1 cellular context compared by ENCODE assay signal in the genomic region with DNA sequence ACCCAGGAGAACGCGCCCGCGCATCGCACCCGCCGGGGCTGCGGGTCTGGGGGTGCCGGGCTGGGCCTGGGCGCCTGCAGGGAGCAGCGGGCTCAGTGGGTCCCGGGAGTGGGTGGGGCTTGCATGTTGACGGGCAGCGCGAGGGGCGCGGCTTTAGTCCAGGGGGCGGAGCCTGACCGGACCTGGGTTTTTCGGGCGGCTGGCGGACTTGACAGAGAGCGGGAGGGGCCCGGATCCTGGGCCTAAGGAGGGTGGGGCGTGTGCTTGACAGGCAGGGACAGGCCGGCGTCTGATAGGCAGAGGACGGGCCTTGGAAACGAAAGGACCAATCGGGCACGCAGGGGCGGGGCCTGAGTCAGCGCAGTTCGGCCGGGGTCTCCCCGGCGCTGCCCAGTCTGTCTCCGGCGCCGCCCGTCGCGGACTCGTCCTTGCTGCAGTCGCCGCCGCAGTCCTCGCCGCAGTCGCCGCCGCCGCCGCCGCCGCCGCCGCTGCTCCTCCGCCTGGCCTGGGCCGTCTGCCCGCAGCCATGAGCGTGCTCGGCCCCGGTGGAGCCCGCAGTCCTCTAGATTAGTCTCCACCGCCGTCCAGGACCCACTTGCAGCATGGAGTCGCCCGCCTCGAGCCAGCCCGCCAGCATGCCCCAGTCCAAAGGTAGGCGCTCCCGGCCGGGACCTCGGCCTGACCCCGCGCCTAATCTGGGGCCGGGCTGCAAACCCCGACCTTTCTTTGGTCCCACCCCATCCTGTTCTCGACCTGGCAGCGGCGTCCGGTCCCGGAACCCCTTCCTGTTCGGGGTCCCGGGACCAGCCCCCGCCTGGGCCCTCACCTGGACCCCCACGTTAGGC.
TF ChIP-seq lines count a peak whose summit lies in the region.

A gene (plus strand): TSS at position 393 of the 845 bp plus-strand sequence. CDS start 210 bp downstream, at position 603.

TF ChIP-seq in HepG2, 621 proteins besides CTCF, POLR2A, EP300 and RAD21 (continued from another document and continues in another):
- TF ChIP-seq GZF1 (CRISPR knock-in tag; IDR thresholded peaks at IDR 0.05) (no peak), ZNF235 (CRISPR knock-in tag; IDR thresholded peaks at IDR 0.05; ENCODE audit: borderline replicate concordance) (peak; percentile 60; the same call in 1 of the 2 replicates), POLR2AphosphoS2 (IDR thresholded peaks at IDR 0.05; ENCODE audit: low read depth, low read length) (no peak), REXO4 (CRISPR knock-in tag; IDR thresholded peaks at IDR 0.05; ENCODE audit: borderline replicate concordance) (no peak), ZSCAN12 (CRISPR knock-in tag; IDR thresholded peaks at IDR 0.05) (no peak), ZFAT (CRISPR knock-in tag; conservative IDR thresholded peaks at IDR 0.05) (no peak), CBX5 (CRISPR knock-in tag; IDR thresholded peaks at IDR 0.05; ENCODE audit: borderline replicate concordance) (no peak), ZNF383 (CRISPR knock-in tag; IDR thresholded peaks at IDR 0.05; ENCODE audit: borderline replicate concordance) (no peak), ZNF564 (CRISPR knock-in tag; IDR thresholded peaks at IDR 0.05) (no peak; the same call in 1 of the 2 replicates), ATF7 (IDR thresholded peaks at IDR 0.05) (no peak), ATF7 (CRISPR knock-in tag; IDR thresholded peaks at IDR 0.05) (no peak), SNAI1 (CRISPR knock-in tag; IDR thresholded peaks at IDR 0.05; ENCODE audit: borderline replicate concordance) (no peak), ZNF251 (CRISPR knock-in tag; IDR thresholded peaks at IDR 0.05) (no peak), KDM2A (CRISPR knock-in tag; IDR thresholded peaks at IDR 0.05; ENCODE audit: borderline replicate concordance, low read depth) (peak; percentile 12; the same call in 1 of the 2 replicates), ZNF7 (CRISPR knock-in tag; IDR thresholded peaks at IDR 0.05) (no peak), HCFC1 (IDR thresholded peaks at IDR 0.05; ENCODE audit: low read depth, low read length) (no peak), ZNF484 (CRISPR knock-in tag; IDR thresholded peaks at IDR 0.05; ENCODE audit: borderline replicate concordance, low read depth) (no peak), ATRX (CRISPR knock-in tag; IDR thresholded peaks at IDR 0.05; ENCODE audit: borderline replicate concordance) (no peak), ZNF550 (CRISPR knock-in tag; IDR thresholded peaks at IDR 0.05; ENCODE audit: borderline replicate concordance) (no peak), SIN3B (IDR thresholded peaks at IDR 0.05; ENCODE audit: low read length) (no peak), ZNF44 (CRISPR knock-in tag; IDR thresholded peaks at IDR 0.05) (no peak), SAFB2 (CRISPR knock-in tag; IDR thresholded peaks at IDR 0.05; ENCODE audit: borderline replicate concordance, low read depth) (peak; percentile 86), RBFOX2 (IDR thresholded peaks at IDR 0.05; ENCODE audit: low read depth, low read length) (peak; percentile 96), ZNF468 (CRISPR knock-in tag; IDR thresholded peaks at IDR 0.05) (no peak), SYNCRIP (IDR thresholded peaks at IDR 0.05; ENCODE audit: insufficient read depth, low read depth, low read length) (no peak), FOSL1 (CRISPR knock-in tag; IDR thresholded peaks at IDR 0.05; ENCODE audit: borderline replicate concordance) (no peak), ZNF816 (CRISPR knock-in tag; IDR thresholded peaks at IDR 0.05; ENCODE audit: borderline replicate concordance) (no peak), HNRNPL (IDR thresholded peaks at IDR 0.05; ENCODE audit: low read depth, low read length) (no peak), EHMT2 (IDR thresholded peaks at IDR 0.05; ENCODE audit: borderline replicate concordance, low read depth, low read length) (no peak), MED13 (CRISPR knock-in tag; IDR thresholded peaks at IDR 0.05) (no peak), HNRNPK (IDR thresholded peaks at IDR 0.05; ENCODE audit: low read depth, low read length, poor library complexity, severe bottlenecking) (no peak), PITX1 (CRISPR knock-in tag; IDR thresholded peaks at IDR 0.05) (no peak; the same call in 1 of the 2 replicates), ZNF879 (CRISPR knock-in tag; IDR thresholded peaks at IDR 0.05) (0 out of 2 replicates have a peak, but pooled peaks have one; percentile 52), ZNF343 (CRISPR knock-in tag; IDR thresholded peaks at IDR 0.05) (no peak), ATM (IDR thresholded peaks at IDR 0.05; ENCODE audit: borderline replicate concordance) (no peak), ZNF672 (CRISPR knock-in tag; IDR thresholded peaks at IDR 0.05) (no peak), ARNT (IDR thresholded peaks at IDR 0.05) (no peak), RBAK (CRISPR knock-in tag; IDR thresholded peaks at IDR 0.05) (no peak)
- TF ChIP-seq, protein P1, sequence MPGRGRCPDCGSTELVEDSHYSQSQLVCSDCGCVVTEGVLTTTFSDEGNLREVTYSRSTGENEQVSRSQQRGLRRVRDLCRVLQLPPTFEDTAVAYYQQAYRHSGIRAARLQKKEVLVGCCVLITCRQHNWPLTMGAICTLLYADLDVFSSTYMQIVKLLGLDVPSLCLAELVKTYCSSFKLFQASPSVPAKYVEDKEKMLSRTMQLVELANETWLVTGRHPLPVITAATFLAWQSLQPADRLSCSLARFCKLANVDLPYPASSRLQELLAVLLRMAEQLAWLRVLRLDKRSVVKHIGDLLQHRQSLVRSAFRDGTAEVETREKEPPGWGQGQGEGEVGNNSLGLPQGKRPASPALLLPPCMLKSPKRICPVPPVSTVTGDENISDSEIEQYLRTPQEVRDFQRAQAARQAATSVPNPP (CRISPR knock-in tag; IDR thresholded peaks at IDR 0.05): no peak
- TF ChIP-seq, protein P2, sequence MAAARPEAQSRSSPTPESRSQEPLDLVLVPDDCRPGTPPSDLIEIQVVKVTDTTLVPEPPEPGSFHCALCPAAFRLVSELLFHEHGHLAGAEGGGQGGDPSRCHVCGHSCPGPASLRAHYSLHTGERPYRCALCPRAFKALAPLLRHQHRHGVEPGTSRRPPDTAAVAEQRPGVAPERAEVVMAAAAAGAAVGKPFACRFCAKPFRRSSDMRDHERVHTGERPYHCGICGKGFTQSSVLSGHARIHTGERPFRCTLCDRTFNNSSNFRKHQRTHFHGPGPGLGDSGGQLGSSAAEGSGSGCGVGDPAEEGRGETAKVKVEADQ (CRISPR knock-in tag; IDR thresholded peaks at IDR 0.05; ENCODE audit: borderline replicate concordance): 0 out of 2 replicates have a peak, but pooled peaks have one; percentile 47
- TF ChIP-seq, protein P3, sequence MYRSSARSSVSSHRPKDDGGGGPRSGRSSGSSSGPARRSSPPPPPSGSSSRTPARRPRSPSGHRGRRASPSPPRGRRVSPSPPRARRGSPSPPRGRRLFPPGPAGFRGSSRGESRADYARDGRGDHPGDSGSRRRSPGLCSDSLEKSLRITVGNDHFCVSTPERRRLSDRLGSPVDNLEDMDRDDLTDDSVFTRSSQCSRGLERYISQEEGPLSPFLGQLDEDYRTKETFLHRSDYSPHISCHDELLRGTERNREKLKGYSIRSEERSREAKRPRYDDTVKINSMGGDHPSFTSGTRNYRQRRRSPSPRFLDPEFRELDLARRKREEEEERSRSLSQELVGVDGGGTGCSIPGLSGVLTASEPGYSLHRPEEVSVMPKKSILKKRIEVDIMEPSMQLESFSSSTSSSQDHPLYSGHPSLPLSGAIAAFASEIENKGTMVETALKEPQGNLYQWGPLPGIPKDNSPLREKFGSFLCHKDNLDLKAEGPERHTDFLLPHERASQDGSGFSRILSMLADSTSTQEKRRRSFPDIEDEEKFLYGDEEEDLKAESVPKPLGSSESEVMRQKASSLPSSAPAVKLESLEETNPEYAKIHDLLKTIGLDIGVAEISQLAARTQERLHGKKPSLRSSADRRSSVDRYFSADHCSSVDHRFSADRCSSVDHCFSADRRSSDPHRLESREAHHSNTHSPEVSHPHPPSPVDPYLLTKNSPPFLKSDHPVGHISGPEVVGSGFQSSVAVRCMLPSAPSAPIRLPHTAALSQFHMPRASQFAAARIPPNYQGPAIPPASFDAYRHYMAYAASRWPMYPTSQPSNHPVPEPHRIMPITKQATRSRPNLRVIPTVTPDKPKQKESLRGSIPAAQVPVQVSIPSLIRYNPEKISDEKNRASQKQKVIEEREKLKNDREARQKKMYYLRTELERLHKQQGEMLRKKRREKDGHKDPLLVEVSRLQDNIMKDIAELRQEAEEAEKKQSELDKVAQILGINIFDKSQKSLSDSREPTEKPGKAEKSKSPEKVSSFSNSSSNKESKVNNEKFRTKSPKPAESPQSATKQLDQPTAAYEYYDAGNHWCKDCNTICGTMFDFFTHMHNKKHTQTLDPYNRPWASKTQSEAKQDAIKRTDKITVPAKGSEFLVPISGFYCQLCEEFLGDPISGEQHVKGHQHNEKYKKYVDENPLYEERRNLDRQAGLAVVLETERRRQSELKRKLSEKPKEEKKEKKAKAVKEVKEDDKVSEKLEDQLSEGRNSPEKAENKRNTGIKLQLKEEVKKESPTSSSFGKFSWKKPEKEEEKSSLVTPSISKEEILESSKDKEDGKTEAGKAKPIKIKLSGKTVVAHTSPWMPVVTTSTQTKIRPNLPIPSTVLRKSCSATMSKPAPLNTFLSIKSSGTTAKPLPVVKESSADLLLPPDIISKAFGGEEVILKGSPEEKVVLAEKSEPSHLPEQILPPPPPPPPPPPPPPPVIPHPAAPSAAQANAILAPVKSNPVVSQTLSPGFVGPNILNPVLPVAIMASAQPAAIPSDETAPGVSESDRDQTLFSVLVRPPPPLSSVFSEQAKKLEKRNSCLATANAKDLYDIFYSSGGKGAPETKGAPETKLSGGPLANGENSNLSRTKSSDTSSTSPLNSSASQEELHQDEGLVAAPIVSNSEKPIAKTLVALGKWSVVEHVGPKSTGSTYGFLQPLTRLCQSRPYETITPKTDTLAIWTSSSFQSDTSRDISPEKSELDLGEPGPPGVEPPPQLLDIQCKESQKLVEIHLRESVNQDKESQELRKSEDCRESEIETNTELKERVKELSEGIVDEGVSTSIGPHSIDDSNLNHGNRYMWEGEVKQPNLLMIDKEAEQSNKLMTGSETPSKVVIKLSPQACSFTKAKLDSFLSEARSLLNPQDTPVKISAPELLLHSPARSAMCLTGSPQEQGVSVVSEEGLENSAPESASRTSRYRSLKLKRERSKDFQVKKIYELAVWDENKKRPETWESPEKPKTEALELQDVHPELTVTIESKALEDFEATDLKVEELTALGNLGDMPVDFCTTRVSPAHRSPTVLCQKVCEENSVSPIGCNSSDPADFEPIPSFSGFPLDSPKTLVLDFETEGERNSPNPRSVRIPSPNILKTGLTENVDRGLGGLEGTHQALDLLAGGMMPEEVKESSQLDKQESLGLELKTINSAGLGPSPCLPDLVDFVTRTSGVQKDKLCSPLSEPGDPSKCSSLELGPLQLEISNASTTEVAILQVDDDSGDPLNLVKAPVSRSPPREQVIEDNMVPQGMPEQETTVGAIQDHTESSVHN (CRISPR knock-in tag; IDR thresholded peaks at IDR 0.05): no peak
- TF ChIP-seq, protein P4, sequence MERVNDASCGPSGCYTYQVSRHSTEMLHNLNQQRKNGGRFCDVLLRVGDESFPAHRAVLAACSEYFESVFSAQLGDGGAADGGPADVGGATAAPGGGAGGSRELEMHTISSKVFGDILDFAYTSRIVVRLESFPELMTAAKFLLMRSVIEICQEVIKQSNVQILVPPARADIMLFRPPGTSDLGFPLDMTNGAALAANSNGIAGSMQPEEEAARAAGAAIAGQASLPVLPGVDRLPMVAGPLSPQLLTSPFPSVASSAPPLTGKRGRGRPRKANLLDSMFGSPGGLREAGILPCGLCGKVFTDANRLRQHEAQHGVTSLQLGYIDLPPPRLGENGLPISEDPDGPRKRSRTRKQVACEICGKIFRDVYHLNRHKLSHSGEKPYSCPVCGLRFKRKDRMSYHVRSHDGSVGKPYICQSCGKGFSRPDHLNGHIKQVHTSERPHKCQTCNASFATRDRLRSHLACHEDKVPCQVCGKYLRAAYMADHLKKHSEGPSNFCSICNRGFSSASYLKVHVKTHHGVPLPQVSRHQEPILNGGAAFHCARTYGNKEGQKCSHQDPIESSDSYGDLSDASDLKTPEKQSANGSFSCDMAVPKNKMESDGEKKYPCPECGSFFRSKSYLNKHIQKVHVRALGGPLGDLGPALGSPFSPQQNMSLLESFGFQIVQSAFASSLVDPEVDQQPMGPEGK (CRISPR knock-in tag; IDR thresholded peaks at IDR 0.05): peak; percentile 46; the same call in 1 of the 2 replicates
- TF ChIP-seq, protein P5, sequence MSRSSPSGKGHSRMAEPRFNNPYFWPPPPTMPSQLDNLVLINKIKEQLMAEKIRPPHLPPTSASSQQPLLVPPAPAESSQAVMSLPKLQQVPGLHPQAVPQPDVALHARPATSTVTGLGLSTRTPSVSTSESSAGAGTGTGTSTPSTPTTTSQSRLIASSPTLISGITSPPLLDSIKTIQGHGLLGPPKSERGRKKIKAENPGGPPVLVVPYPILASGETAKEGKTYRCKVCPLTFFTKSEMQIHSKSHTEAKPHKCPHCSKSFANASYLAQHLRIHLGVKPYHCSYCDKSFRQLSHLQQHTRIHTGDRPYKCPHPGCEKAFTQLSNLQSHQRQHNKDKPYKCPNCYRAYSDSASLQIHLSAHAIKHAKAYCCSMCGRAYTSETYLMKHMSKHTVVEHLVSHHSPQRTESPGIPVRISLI (CRISPR knock-in tag; IDR thresholded peaks at IDR 0.05; ENCODE audit: borderline replicate concordance): no peak
- TF ChIP-seq, protein P6, sequence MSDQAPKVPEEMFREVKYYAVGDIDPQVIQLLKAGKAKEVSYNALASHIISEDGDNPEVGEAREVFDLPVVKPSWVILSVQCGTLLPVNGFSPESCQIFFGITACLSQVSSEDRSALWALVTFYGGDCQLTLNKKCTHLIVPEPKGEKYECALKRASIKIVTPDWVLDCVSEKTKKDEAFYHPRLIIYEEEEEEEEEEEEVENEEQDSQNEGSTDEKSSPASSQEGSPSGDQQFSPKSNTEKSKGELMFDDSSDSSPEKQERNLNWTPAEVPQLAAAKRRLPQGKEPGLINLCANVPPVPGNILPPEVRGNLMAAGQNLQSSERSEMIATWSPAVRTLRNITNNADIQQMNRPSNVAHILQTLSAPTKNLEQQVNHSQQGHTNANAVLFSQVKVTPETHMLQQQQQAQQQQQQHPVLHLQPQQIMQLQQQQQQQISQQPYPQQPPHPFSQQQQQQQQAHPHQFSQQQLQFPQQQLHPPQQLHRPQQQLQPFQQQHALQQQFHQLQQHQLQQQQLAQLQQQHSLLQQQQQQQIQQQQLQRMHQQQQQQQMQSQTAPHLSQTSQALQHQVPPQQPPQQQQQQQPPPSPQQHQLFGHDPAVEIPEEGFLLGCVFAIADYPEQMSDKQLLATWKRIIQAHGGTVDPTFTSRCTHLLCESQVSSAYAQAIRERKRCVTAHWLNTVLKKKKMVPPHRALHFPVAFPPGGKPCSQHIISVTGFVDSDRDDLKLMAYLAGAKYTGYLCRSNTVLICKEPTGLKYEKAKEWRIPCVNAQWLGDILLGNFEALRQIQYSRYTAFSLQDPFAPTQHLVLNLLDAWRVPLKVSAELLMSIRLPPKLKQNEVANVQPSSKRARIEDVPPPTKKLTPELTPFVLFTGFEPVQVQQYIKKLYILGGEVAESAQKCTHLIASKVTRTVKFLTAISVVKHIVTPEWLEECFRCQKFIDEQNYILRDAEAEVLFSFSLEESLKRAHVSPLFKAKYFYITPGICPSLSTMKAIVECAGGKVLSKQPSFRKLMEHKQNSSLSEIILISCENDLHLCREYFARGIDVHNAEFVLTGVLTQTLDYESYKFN (CRISPR knock-in tag; conservative IDR thresholded peaks at IDR 0.05): no peak; the same call in 1 of the 2 replicates
- TF ChIP-seq, protein P7, sequence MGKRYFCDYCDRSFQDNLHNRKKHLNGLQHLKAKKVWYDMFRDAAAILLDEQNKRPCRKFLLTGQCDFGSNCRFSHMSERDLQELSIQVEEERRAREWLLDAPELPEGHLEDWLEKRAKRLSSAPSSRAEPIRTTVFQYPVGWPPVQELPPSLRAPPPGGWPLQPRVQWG (CRISPR knock-in tag; IDR thresholded peaks at IDR 0.05; ENCODE audit: borderline replicate concordance, low read depth): no peak
- TF ChIP-seq, protein P8, sequence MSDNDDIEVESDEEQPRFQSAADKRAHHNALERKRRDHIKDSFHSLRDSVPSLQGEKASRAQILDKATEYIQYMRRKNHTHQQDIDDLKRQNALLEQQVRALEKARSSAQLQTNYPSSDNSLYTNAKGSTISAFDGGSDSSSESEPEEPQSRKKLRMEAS (IDR thresholded peaks at IDR 0.05): peak; percentile 63; the same call in 1 of the 2 replicates
